Comparison of ENCODE assay signal across 10 cellular contexts in genomic region chr1:156684227-156684782, GRCh38. TPM values are rescaled to one million over a fixed set of nuclear protein-coding genes. Genes with fewer than 3 reads are reported as not detected.
A peak's percentile ranks its signal among the peaks of the same experiment; 100 is the strongest.
DNase-seq lines count a peak whose midpoint lies in the region; ATAC-seq and TF ChIP-seq lines count a peak whose summit lies in the region.
"Had no signal": no experiment of that assay in that cellular context is flagged by ENCODE, and none has a peak within 500 bp of the region (broad histone marks: within the 10 kb centered on the region; RNA-seq: fewer than 3 reads in every experiment).

No MANE protein-coding gene starts in this region.

- TF ChIP-seq CTCF in HFFc6 (IDR thresholded peaks at IDR 0.05), result peak; percentile 52; the same call in 1 of the 2 replicates
- no peak for TF ChIP-seq CTCF in mesothelial cell of epicardium (IDR thresholded peaks at IDR 0.05; ENCODE audit: unreplicated experiment)

- DNase-seq in Daoy (ENCODE audit: low read depth) (peak; percentile 72), HFFc6 (peak; percentile 77), kidney glomerular epithelial cell (lab: John Stamatoyannopoulos, UW) (peak; percentile 20), mesothelial cell of epicardium (ENCODE audit: low spot score in 2 of 2, unreplicated experiment in 2 of 2) (no peak), NCI-H1436 (lab: John Stamatoyannopoulos, UW) (no peak)
- peak; percentile 69 for DNase-seq in activated CD4-positive, alpha-beta memory T cell treated with anti-CD3 and anti-CD28 coated beads for 36 hours
- DNase-seq in effector CD4-positive, alpha-beta T cell, result no peak
- DNase-seq: KG1, naive B cell had no signal

- POLR2A ChIA-PET in activated CD4-positive, alpha-beta memory T cell treated with anti-CD3 and anti-CD28 coated beads for 36 hours (lab: Charles Lee), result interaction anchor here (1.0 to 1.3 kb wide), 3 partner anchors 41 to 118 kb away, joined by 3 to 4 read pairs (median 3); partner anchors contain the start of gene METTL25B

- ATAC-seq in GM19324 (IDR thresholded peaks at IDR 0.05; ENCODE audit: low FRiP score, unreplicated experiment), result no peak

- H3K9me3 Mint-ChIP-seq in HFFc6 (no peaks in the 10 kb centered on the region), mesothelial cell of epicardium (no peaks in the 10 kb centered on the region)
- no peaks in the 10 kb centered on the region for H3K9me3 Mint-ChIP-seq in activated CD4-positive, alpha-beta memory T cell treated with anti-CD3 and anti-CD28 coated beads for 36 hours
- H3K9me3 Mint-ChIP-seq: naive B cell had no signal

- intact Hi-C loops in activated CD4-positive, alpha-beta memory T cell treated with anti-CD3 and anti-CD28 coated beads for 36 hours (cut with micrococcal nuclease), result loop anchor here (1.0 to 10.0 kb wide), 2 partner anchors 42 to 210 kb away; partner anchors contain the start of gene PEAR1

- H3K36me3 Mint-ChIP-seq in HFFc6 (ENCODE audit: low read depth) (no peaks in the 10 kb centered on the region), mesothelial cell of epicardium (no peaks in the 10 kb centered on the region)
- no peaks in the 10 kb centered on the region for H3K36me3 Mint-ChIP-seq in activated CD4-positive, alpha-beta memory T cell treated with anti-CD3 and anti-CD28 coated beads for 36 hours

- peaks cover 2% of the 10 kb centered on the region for H3K27me3 Mint-ChIP-seq in HFFc6 (ENCODE audit: insufficient read depth)
- peaks cover 33% of the 10 kb centered on the region for H3K27me3 Mint-ChIP-seq in activated CD4-positive, alpha-beta memory T cell treated with anti-CD3 and anti-CD28 coated beads for 36 hours
- H3K27me3 Mint-ChIP-seq in mesothelial cell of epicardium (ENCODE audit: low read depth), result peaks cover 13% of the 10 kb centered on the region

- H3K27ac Mint-ChIP-seq in HFFc6 (peak overlapping the region; percentile 86), mesothelial cell of epicardium (no peak overlapping the region)
- peak overlapping the region; percentile 1 for H3K27ac Mint-ChIP-seq in activated CD4-positive, alpha-beta memory T cell treated with anti-CD3 and anti-CD28 coated beads for 36 hours
- H3K27ac Mint-ChIP-seq: naive B cell had no signal

- CTCF ChIA-PET in activated CD4-positive, alpha-beta memory T cell treated with anti-CD3 and anti-CD28 coated beads for 36 hours (lab: Charles Lee), result interaction anchor here (0.7 to 36.2 kb wide), 12 partner anchors 8 to 299 kb away, joined by 3 to 1179 read pairs (median 4); partner anchors contain the start of genes CRABP2, ISG20L2 and METTL25B

- no peak overlapping the region for H3K4me3 Mint-ChIP-seq in HFFc6
- H3K4me3 Mint-ChIP-seq in activated CD4-positive, alpha-beta memory T cell treated with anti-CD3 and anti-CD28 coated beads for 36 hours, result no peak overlapping the region
- H3K4me3 Mint-ChIP-seq in mesothelial cell of epicardium, result no peak overlapping the region

- H3K4me1 Mint-ChIP-seq in HFFc6 (ENCODE audit: low read depth) (peaks cover 30% of the 10 kb centered on the region), mesothelial cell of epicardium (peaks cover 5% of the 10 kb centered on the region)
- peaks cover 18% of the 10 kb centered on the region for H3K4me1 Mint-ChIP-seq in activated CD4-positive, alpha-beta memory T cell treated with anti-CD3 and anti-CD28 coated beads for 36 hours (ENCODE audit: low read depth)

RNA-seq across cellular contexts. Expression of gene NES, which starts 7.1 kb away (rescaled TPM):
- total RNA-seq in Daoy (2014; rRNA removed; shearing (Covaris generic)), result 0.51 and 0.89 TPM in 2 replicates
- 100 to 1,000 TPM; 106 to 126 (median 116) TPM for total RNA-seq in HFFc6 (2021; fragmentation: NEBNext Ultra II Directional; extraction: Animal tissue kit (Norgen Biotek cat#: 25700))
- total RNA-seq in activated CD4-positive, alpha-beta memory T cell treated with anti-CD3 and anti-CD28 coated beads for 36 hours, result under 1 TPM in 1 of 2 experiments, not detected in 1; 0.07 TPM
- 53.8 to 56.9 TPM (median 56.8 TPM) in 3 replicates for total RNA-seq in mesothelial cell of epicardium

RNA-seq across cellular contexts. Expression of gene CRABP2, which starts 21.1 kb away (rescaled TPM):
- total RNA-seq in Daoy (2014; rRNA removed; shearing (Covaris generic)), result 21.4 and 36.0 TPM in 2 replicates
- total RNA-seq in HFFc6 (2021; fragmentation: NEBNext Ultra II Directional; extraction: Animal tissue kit (Norgen Biotek cat#: 25700)), result 10 to 100 TPM; 55.9 to 70.4 (median 59.2) TPM
- total RNA-seq in activated CD4-positive, alpha-beta memory T cell treated with anti-CD3 and anti-CD28 coated beads for 36 hours, result 1 to 10 TPM; 1.1 to 2.3 TPM
- 676 to 704 TPM (median 686 TPM) in 3 replicates for total RNA-seq in mesothelial cell of epicardium

RNA-seq across cellular contexts. Expression of gene BCAN, which starts 42.4 kb away (rescaled TPM):
- not detected in 2 replicates for total RNA-seq in Daoy (2014; rRNA removed; shearing (Covaris generic))
- not detected for total RNA-seq in HFFc6 (2021; fragmentation: NEBNext Ultra II Directional; extraction: Animal tissue kit (Norgen Biotek cat#: 25700))
- total RNA-seq in activated CD4-positive, alpha-beta memory T cell treated with anti-CD3 and anti-CD28 coated beads for 36 hours, result not detected
- 0.54 to 0.85 TPM (median 0.78 TPM) in 3 replicates for total RNA-seq in mesothelial cell of epicardium

RNA-seq across cellular contexts. Expression of gene METTL25B, which starts 44.0 kb away (rescaled TPM):
- 7.9 and 11.9 TPM in 2 replicates for total RNA-seq in Daoy (2014; rRNA removed; shearing (Covaris generic))
- total RNA-seq in HFFc6 (2021; fragmentation: NEBNext Ultra II Directional; extraction: Animal tissue kit (Norgen Biotek cat#: 25700)), result 10 to 100 TPM; 11.2 to 16.0 (median 13.9) TPM
- total RNA-seq in activated CD4-positive, alpha-beta memory T cell treated with anti-CD3 and anti-CD28 coated beads for 36 hours, result 10 to 100 TPM; 43.0 to 46.3 TPM
- 36.9 to 39.2 TPM (median 39.0 TPM) in 3 replicates for total RNA-seq in mesothelial cell of epicardium

RNA-seq across cellular contexts. Expression of gene ISG20L2, which starts 44.3 kb away (rescaled TPM):
- total RNA-seq in Daoy (2014; rRNA removed; shearing (Covaris generic)), result 31.7 and 59.8 TPM in 2 replicates
- total RNA-seq in HFFc6 (2021; fragmentation: NEBNext Ultra II Directional; extraction: Animal tissue kit (Norgen Biotek cat#: 25700)), result 10 to 100 TPM; 16.2 to 26.9 (median 20.6) TPM
- 10 to 100 TPM; 35.6 to 36.8 TPM for total RNA-seq in activated CD4-positive, alpha-beta memory T cell treated with anti-CD3 and anti-CD28 coated beads for 36 hours
- total RNA-seq in mesothelial cell of epicardium, result 37.3 to 41.9 TPM (median 39.3 TPM) in 3 replicates

Comparison
In these comparisons a context has a peak if more than half of its experiments do, and no peak if none do; other contexts are left out.
1. DNase-seq: peak in Daoy (single experiment), HFFc6 (single experiment), activated CD4-positive, alpha-beta memory T cell treated with anti-CD3 and anti-CD28 coated beads for 36 hours (single experiment) and kidney glomerular epithelial cell (single experiment); none in mesothelial cell of epicardium (0 of 2), NCI-H1436 (single experiment) and effector CD4-positive, alpha-beta T cell (single experiment).
2. RNA of gene NES, which starts 7.1 kb away (total RNA-seq): 106 to 126 TPM in HFFc6 and 53.8 to 56.9 TPM in mesothelial cell of epicardium; 0.51 to 0.89 TPM in Daoy and 0.07 TPM in activated CD4-positive, alpha-beta memory T cell treated with anti-CD3 and anti-CD28 coated beads for 36 hours; every median in the first group is over 10 times any median in the second.